In genomic region chr5:132746592-132747063, GRCh38 we compare ENCODE assay signal across 8 cellular contexts. TPM values are rescaled to one million over a fixed set of nuclear protein-coding genes. Genes with fewer than 3 reads are reported as not detected.
A peak's percentile ranks its signal among the peaks of the same experiment; 100 is the strongest.
DNase-seq lines count a peak whose midpoint lies in the region; ATAC-seq, FAIRE-seq and TF ChIP-seq lines count a peak whose summit lies in the region.

No MANE protein-coding gene starts in this region.

- in situ Hi-C loops in HAP-1 (cut with MboI; ENCODE audit: low sequenced_read_pairs): no loop called here

- DNase-seq in DMS53 (lab: John Stamatoyannopoulos, UW) (peak; percentile 81), adipocyte (ENCODE audit: low read depth) (peak; percentile 19), kidney (no peak), HAP-1 (ENCODE audit: low spot score in 2 of 2) (no peak)
- DNase-seq in stimulated activated CD4-positive, alpha-beta T cell treated with anti-CD3 and anti-CD28 coated beads, TNF-alpha, amount 100 ng/mL, for 4 hours (ENCODE audit: low read depth in 3 of 3): peak in 2 of 3 experiments; percentile 21 to 27

- H3K4me1 ChIP-seq in HUES48 (ENCODE audit: control insufficient read depth, insufficient read depth, low read length): no peaks in the 10 kb centered on the region
- peaks cover 10% of the 10 kb centered on the region for H3K4me1 ChIP-seq in adipocyte (ENCODE audit: control insufficient read depth, insufficient read depth, low read length)
- H3K4me1 ChIP-seq in kidney (ENCODE audit: control insufficient read depth in 1 of 2, insufficient read depth in 1 of 2, low read depth in 1 of 2, low read length in 2 of 2): peaks cover 4 to 6% of the 10 kb centered on the region in 2 donors
- H3K4me1 ChIP-seq in HAP-1: no peaks in the 10 kb centered on the region

- peaks cover 55% of the 10 kb centered on the region for H3K27me3 ChIP-seq in HUES48 (ENCODE audit: control insufficient read depth, insufficient read depth, low read length)
- peaks cover 25% of the 10 kb centered on the region for H3K27me3 ChIP-seq in adipocyte (replicated peaks; ENCODE audit: control insufficient read depth, insufficient read depth, low read length)
- H3K27me3 ChIP-seq in HAP-1 (ENCODE audit: low read depth): peaks cover 3% of the 10 kb centered on the region; the same call in 1 of the 2 replicates

- no peaks in the 10 kb centered on the region for H3K9me3 ChIP-seq in HUES48 (ENCODE audit: control insufficient read depth, insufficient read depth, low read length)
- H3K9me3 ChIP-seq in adipocyte (ENCODE audit: control insufficient read depth, low read length): peaks cover 9% of the 10 kb centered on the region
- no peaks in the 10 kb centered on the region for H3K9me3 ChIP-seq in kidney (ENCODE audit: control insufficient read depth in 1 of 2, low read length in 2 of 2)
- no peaks in the 10 kb centered on the region for H3K9me3 ChIP-seq in HAP-1

- H3K9ac ChIP-seq in HUES48 (ENCODE audit: low read depth, low read length) (no peak overlapping the region), adipocyte (ENCODE audit: low read length) (no peak overlapping the region), kidney (ENCODE audit: low read length in 2 of 2) (peak overlapping the region in 1 of 2 donors; percentile 40)

- no peak overlapping the region for H3K27ac ChIP-seq in HUES48 (ENCODE audit: low read depth, low read length)
- H3K27ac ChIP-seq in kidney (ENCODE audit: low read depth in 2 of 2, low read length in 2 of 2): no peak overlapping the region

- intact Hi-C loops in kidney (cut with DNase I): no loop called here

- TF ChIP-seq CTCF in kidney (IDR thresholded peaks at IDR 0.05; ENCODE audit: borderline replicate concordance, extremely low read depth, insufficient read depth): peak; percentile 50

- H3K4me3 ChIP-seq in HUES48 (ENCODE audit: low read depth, low read length) (peak overlapping the region; percentile 62), adipocyte (ENCODE audit: low read length) (no peak overlapping the region), kidney (ENCODE audit: low read length in 2 of 2) (peak overlapping the region; percentile 32 to 62), HAP-1 (no peak overlapping the region)

- ATAC-seq in HG03565 (IDR thresholded peaks at IDR 0.05; ENCODE audit: unreplicated experiment) (no peak), HG02981 (IDR thresholded peaks at IDR 0.05; ENCODE audit: unreplicated experiment) (no peak)

- H3K36me3 ChIP-seq in HUES48 (ENCODE audit: control insufficient read depth, insufficient read depth, low read length) (no peaks in the 10 kb centered on the region), adipocyte (ENCODE audit: control insufficient read depth, insufficient read depth, low read length, severe bottlenecking) (no peaks in the 10 kb centered on the region), kidney (ENCODE audit: control insufficient read depth in 1 of 2, insufficient read depth in 2 of 2, low read length in 2 of 2) (no peaks in the 10 kb centered on the region), HAP-1 (replicated peaks) (no peaks in the 10 kb centered on the region)

- FAIRE-seq in kidney (lab: Jason Lieb, UNC): no peak

RNA-seq across cellular contexts. Expression of gene CCNI2, which starts 0.6 kb away (rescaled TPM):
- 3.4 TPM for total RNA-seq in kidney
- 3.8 TPM for polyA plus RNA-seq in kidney (ENCODE audit: insufficient read depth, low read depth, low replicate concordance)

RNA-seq across cellular contexts. Expression of gene KIF3A, which starts 9.3 kb away (rescaled TPM):
- total RNA-seq in kidney: 13.9 TPM
- polyA plus RNA-seq in kidney (ENCODE audit: insufficient read depth, low read depth, low replicate concordance): 7.1 TPM

RNA-seq across cellular contexts. Expression of gene SEPTIN8, which starts 30.4 kb away (rescaled TPM):
- total RNA-seq in kidney: 54.4 TPM
- 24.9 TPM for polyA plus RNA-seq in kidney (ENCODE audit: insufficient read depth, low read depth, low replicate concordance)

Comparison
In these comparisons a context has a peak if more than half of its experiments do, and no peak if none do; other contexts are left out.
1. DNase-seq: peak in DMS53 (single experiment), adipocyte (single experiment) and stimulated activated CD4-positive, alpha-beta T cell treated with anti-CD3 and anti-CD28 coated beads, TNF-alpha, amount 100 ng/mL, for 4 hours (2 of 3); none in kidney (single experiment) and HAP-1 (0 of 2).
2. H3K4me3 ChIP-seq: peak in HUES48 (single experiment) and kidney (2 of 2); none in adipocyte (single experiment) and HAP-1 (single experiment).